7 cellular contexts compared by ENCODE assay signal in genomic region chr15:28622197-28622596, GRCh38.
DNase-seq lines count a peak whose midpoint lies in the region; ATAC-seq, FAIRE-seq and TF ChIP-seq lines count a peak whose summit lies in the region.
"Not testable (repeated sequence)": the region's sequence is repeated elsewhere in the genome, so short reads cannot be mapped to it uniquely, and the experiment has no call there.

No MANE protein-coding gene starts in this region.

- H3K27me3 ChIP-seq in GM12878 (replicated peaks in 1 of 2; ENCODE audit: control insufficient read depth in 2 of 2, insufficient read depth in 2 of 2, low read length in 1 of 2), result not testable (repeated sequence)

- peak; percentile 66 for ATAC-seq in GM18511 (IDR thresholded peaks at IDR 0.05; ENCODE audit: unreplicated experiment)
- peak; percentile 64 for ATAC-seq in GM21529 (IDR thresholded peaks at IDR 0.05; ENCODE audit: unreplicated experiment)
- peak; percentile 65 for ATAC-seq in HG02870 (IDR thresholded peaks at IDR 0.05; ENCODE audit: unreplicated experiment)
- ATAC-seq in HG03159 (IDR thresholded peaks at IDR 0.05; ENCODE audit: unreplicated experiment), result peak; percentile 67
- peak; percentile 49 for ATAC-seq in HG03565 (IDR thresholded peaks at IDR 0.05; ENCODE audit: unreplicated experiment)
- ATAC-seq in GM12878, result peak; percentile 95
- ATAC-seq in stimulated activated naive B cell treated with anti-CD40 and anti-IgM and Interleukin-4, amounts not matched to agents 10 μg/mL and 1 μg/mL and 100 μg/mL, for 72 hours (replicated peaks), result peak; percentile 85 to 88

- in situ Hi-C loops in GM12878 (cut with MboI), result not testable (repeated sequence)

- POLR2A ChIA-PET in GM12878 (lab: Charles Lee), result not testable (repeated sequence)

- RAD21 ChIA-PET in GM12878 (lab: Charles Lee; ENCODE audit: unreplicated experiment), result not testable (repeated sequence)

- not testable (repeated sequence) for H3K9me3 Mint-ChIP-seq in stimulated activated naive B cell treated with anti-CD40 and anti-IgM and Interleukin-4, amounts not matched to agents 10 μg/mL and 1 μg/mL and 100 μg/mL, for 72 hours

- SMC1A ChIA-PET in GM12878 (lab: Charles Lee; ENCODE audit: uncharacterized antibody, unreplicated experiment), result not testable (repeated sequence)

- BruUV-seq in GM12878 (replicated peaks; lab: Mats Ljungman, UMichigan), result not testable (repeated sequence)

- H3K4me3 ChIP-seq in GM12878, result not testable (repeated sequence)

- not testable (repeated sequence) for FAIRE-seq in GM12878 (lab: Jason Lieb, UNC)

- H3K27ac ChIP-seq in GM12878 (ENCODE audit: control insufficient read depth, insufficient read depth), result not testable (repeated sequence)

- not testable (repeated sequence) for H3K4me2 ChIP-seq in GM12878 (ENCODE audit: control insufficient read depth, insufficient read depth)

- H2AFZ ChIP-seq in GM12878 (ENCODE audit: control insufficient read depth, low read depth, low read length), result not testable (repeated sequence)

- not testable (repeated sequence) for H3K4me1 Mint-ChIP-seq in stimulated activated naive B cell treated with anti-CD40 and anti-IgM and Interleukin-4, amounts not matched to agents 10 μg/mL and 1 μg/mL and 100 μg/mL, for 72 hours

- not testable (repeated sequence) for H3K4me3 Mint-ChIP-seq in stimulated activated naive B cell treated with anti-CD40 and anti-IgM and Interleukin-4, amounts not matched to agents 10 μg/mL and 1 μg/mL and 100 μg/mL, for 72 hours

- DNase-seq in GM12878 (ENCODE audit: low read depth, low spot score); stimulated activated naive B cell treated with anti-CD40 and anti-IgM and Interleukin-4, amounts not matched to agents 10 μg/mL and 1 μg/mL and 100 μg/mL, for 72 hours: not testable (repeated sequence)

- not testable (repeated sequence) for H3K36me3 ChIP-seq in GM12878 (ENCODE audit: control insufficient read depth in 2 of 2, insufficient read depth in 2 of 2, low read length in 1 of 2)

- TF ChIP-seq EP300 in GM12878 (IDR thresholded peaks at IDR 0.05; ENCODE audit: borderline replicate concordance in 1 of 2, control insufficient read depth in 1 of 2, low read depth in 2 of 2, low read length in 2 of 2), result not testable (repeated sequence)

- TF ChIP-seq RAD21 in GM12878 (IDR thresholded peaks at IDR 0.05; ENCODE audit: insufficient read depth, low read depth, low read length), result not testable (repeated sequence)

- CTCF ChIA-PET in GM12878 (lab: Yijun Ruan, JAX), result not testable (repeated sequence)

- not testable (repeated sequence) for TF ChIP-seq CTCF in GM12878 (IDR thresholded peaks at IDR 0.05 in 2 of 3, conservative IDR thresholded peaks at IDR 0.05 in 1 of 3; ENCODE audit: control insufficient read depth in 2 of 3, extremely low read depth in 1 of 3, insufficient read depth in 1 of 3, low read depth in 3 of 3, low read length in 3 of 3)

- H3K4me1 ChIP-seq in GM12878 (ENCODE audit: control insufficient read depth, insufficient read depth, low read length), result not testable (repeated sequence)

- 0% methylated on average over 2 of the region's 3 CpGs for WGBS in GM12878 (ENCODE audit: insufficient coverage, insufficient replicate concordance, low lambda C conversion rate, missing lambda C conversion rate)

- H4K20me1 ChIP-seq in GM12878 (ENCODE audit: control insufficient read depth, insufficient read depth), result not testable (repeated sequence)

- H3K9ac ChIP-seq in GM12878 (ENCODE audit: control insufficient read depth, insufficient read depth, low read length), result not testable (repeated sequence)

- not testable (repeated sequence) for H3K9me3 ChIP-seq in GM12878 (replicated peaks; ENCODE audit: control insufficient read depth, insufficient read depth, low read length)

- not testable (repeated sequence) for H3K27me3 Mint-ChIP-seq in stimulated activated naive B cell treated with anti-CD40 and anti-IgM and Interleukin-4, amounts not matched to agents 10 μg/mL and 1 μg/mL and 100 μg/mL, for 72 hours

- intact Hi-C loops in GM12878 (cut with micrococcal nuclease; ENCODE audit: unreplicated experiment), result not testable (repeated sequence)

- H3K27ac Mint-ChIP-seq in stimulated activated naive B cell treated with anti-CD40 and anti-IgM and Interleukin-4, amounts not matched to agents 10 μg/mL and 1 μg/mL and 100 μg/mL, for 72 hours, result not testable (repeated sequence)

- H3K79me2 ChIP-seq in GM12878 (ENCODE audit: control insufficient read depth, insufficient read depth, low read length), result not testable (repeated sequence)

- TF ChIP-seq POLR2A in GM12878 (IDR thresholded peaks at IDR 0.05; ENCODE audit: low read depth, low read length), result not testable (repeated sequence)

- H3K36me3 Mint-ChIP-seq in stimulated activated naive B cell treated with anti-CD40 and anti-IgM and Interleukin-4, amounts not matched to agents 10 μg/mL and 1 μg/mL and 100 μg/mL, for 72 hours, result not testable (repeated sequence)
